ENCODE assay signal across 25 cellular contexts in the genomic region with DNA sequence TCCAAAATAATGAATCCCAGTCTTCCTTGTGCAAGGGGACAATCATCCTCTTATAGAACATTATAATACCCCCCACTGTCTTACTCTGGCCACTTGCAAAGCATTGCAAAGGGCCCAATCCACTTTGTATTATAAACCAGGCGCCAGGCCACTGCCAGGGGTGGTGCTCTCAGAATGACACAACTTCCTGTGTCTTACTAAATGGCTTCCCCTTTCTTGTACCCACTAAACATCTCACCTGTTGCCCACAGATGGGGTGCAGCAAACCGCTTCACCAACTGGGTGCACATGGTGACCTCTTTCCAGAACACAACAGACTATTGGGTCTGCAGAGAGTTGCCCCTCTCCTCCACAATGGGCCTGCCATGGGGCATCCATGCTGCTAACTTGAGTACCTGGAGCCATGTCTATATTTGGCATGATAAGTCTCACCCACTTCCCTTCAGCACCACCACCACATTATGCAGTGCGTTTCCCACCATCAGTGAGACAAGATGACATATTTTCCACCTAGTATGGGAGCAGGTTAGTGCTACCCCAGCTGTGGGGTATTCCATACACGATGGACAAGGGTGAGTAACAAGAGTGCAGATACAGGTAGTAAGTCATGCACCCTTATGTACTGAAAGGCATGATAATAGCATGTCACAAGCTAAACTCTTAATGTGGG. TPM values are rescaled to one million over a fixed set of nuclear protein-coding genes. Genes with fewer than 3 reads are reported as not detected.
A peak's percentile ranks its signal among the peaks of the same experiment; 100 is the strongest.
DNase-seq lines count a peak whose midpoint lies in the region; ATAC-seq and TF ChIP-seq lines count a peak whose summit lies in the region.
"Had no signal": no experiment of that assay in that cellular context is flagged by ENCODE, and none has a peak within 500 bp of the region (broad histone marks: within the 10 kb centered on the region; RNA-seq: fewer than 3 reads in every experiment).

No MANE protein-coding gene starts in this region.

- H3K4me3 Mint-ChIP-seq in activated CD8-positive, alpha-beta memory T cell treated with anti-CD3 and anti-CD28 coated beads, Interleukin-2, amount 10 ng/mL, durations not matched to agents 7 days and 5 days = no peak overlapping the region
- H3K4me3 Mint-ChIP-seq in central memory CD8-positive, alpha-beta T cell = no peak overlapping the region
- no peak overlapping the region for H3K4me3 Mint-ChIP-seq in type B pancreatic cell
- H3K4me3 Mint-ChIP-seq: HFFc6 had no signal

- no peak for TF ChIP-seq CTCF in Panc1 (IDR thresholded peaks at IDR 0.05)
- TF ChIP-seq CTCF in type B pancreatic cell (conservative IDR thresholded peaks at IDR 0.05) = no peak

- no peaks in the 10 kb centered on the region for H3K9me3 Mint-ChIP-seq in activated CD8-positive, alpha-beta memory T cell treated with anti-CD3 and anti-CD28 coated beads, Interleukin-2, amount 10 ng/mL, durations not matched to agents 7 days and 5 days (ENCODE audit: low read depth)
- no peaks in the 10 kb centered on the region for H3K9me3 Mint-ChIP-seq in central memory CD8-positive, alpha-beta T cell
- H3K9me3 Mint-ChIP-seq in type B pancreatic cell = no peaks in the 10 kb centered on the region
- H3K9me3 Mint-ChIP-seq: activated T-helper 2 cell treated with anti-CD3 and anti-CD28 coated beads, Interferon-gamma antibody, Interleukin-2, Interleukin-4, amounts not matched to agents 10 μg/mL and 5 μg/mL and 100 μg/mL, durations not matched to agents 14 hours and 24 hours and 36 hours; HFFc6 had no signal

- H3K4me1 ChIP-seq in Panc1 (ENCODE audit: control insufficient read depth, insufficient read depth, low read length) = no peaks in the 10 kb centered on the region
- H3K4me1 ChIP-seq: A549, BLaER1, lower lobe of right lung, prostate gland, upper lobe of left lung had no signal

- ATAC-seq in activated CD8-positive, alpha-beta memory T cell treated with anti-CD3 and anti-CD28 coated beads, Interleukin-2, amount 10 ng/mL, durations not matched to agents 7 days and 5 days = peak; percentile 63
- ATAC-seq in Panc1 = 0 out of 2 replicates have a peak, but pooled peaks have one; percentile 21
- ATAC-seq in central memory CD8-positive, alpha-beta T cell (replicated peaks; ENCODE audit: extremely low read depth, poor library complexity, severe bottlenecking) = no peak

- POLR2A ChIA-PET in Panc1 (lab: Charles Lee) = no interaction called here

- H3K4me1 Mint-ChIP-seq in activated CD8-positive, alpha-beta memory T cell treated with anti-CD3 and anti-CD28 coated beads, Interleukin-2, amount 10 ng/mL, durations not matched to agents 7 days and 5 days = peaks cover 16% of the 10 kb centered on the region
- H3K4me1 Mint-ChIP-seq in central memory CD8-positive, alpha-beta T cell = peaks cover 16% of the 10 kb centered on the region
- no peaks in the 10 kb centered on the region for H3K4me1 Mint-ChIP-seq in type B pancreatic cell (ENCODE audit: unreplicated experiment)

- in situ Hi-C loops in Panc1 (cut with HindIII; ENCODE audit: low pct_unique_long_range_greater_than_20kb, low sequenced_read_pairs) = no loop called here

- peaks cover 51% of the 10 kb centered on the region for H3K36me3 Mint-ChIP-seq in activated CD8-positive, alpha-beta memory T cell treated with anti-CD3 and anti-CD28 coated beads, Interleukin-2, amount 10 ng/mL, durations not matched to agents 7 days and 5 days
- peaks cover 30% of the 10 kb centered on the region for H3K36me3 Mint-ChIP-seq in central memory CD8-positive, alpha-beta T cell (ENCODE audit: insufficient read depth)
- H3K36me3 Mint-ChIP-seq in type B pancreatic cell = peaks cover 5% of the 10 kb centered on the region

- intact Hi-C loops in Panc1 (cut with micrococcal nuclease; ENCODE audit: unreplicated experiment) = no loop called here

- no peaks in the 10 kb centered on the region for H3K9me3 ChIP-seq in Panc1 (ENCODE audit: control insufficient read depth, insufficient read depth, low read depth, low read length)
- H3K9me3 ChIP-seq: A549, lower lobe of right lung, prostate gland, upper lobe of left lung had no signal

- no peaks in the 10 kb centered on the region for H3K27me3 Mint-ChIP-seq in activated CD8-positive, alpha-beta memory T cell treated with anti-CD3 and anti-CD28 coated beads, Interleukin-2, amount 10 ng/mL, durations not matched to agents 7 days and 5 days
- no peaks in the 10 kb centered on the region for H3K27me3 Mint-ChIP-seq in central memory CD8-positive, alpha-beta T cell
- H3K27me3 Mint-ChIP-seq in type B pancreatic cell = no peaks in the 10 kb centered on the region

- H3K36me3 ChIP-seq in Panc1 (ENCODE audit: control insufficient read depth, insufficient read depth, low read length) = 0 out of 2 replicates have a peak, but pooled peaks cover 4% of the 10 kb centered on the region

- H3K27me3 ChIP-seq in Panc1 (ENCODE audit: control insufficient read depth, insufficient read depth, low read length) = no peaks in the 10 kb centered on the region
- H3K27me3 ChIP-seq: BLaER1, upper lobe of left lung had no signal

- CTCF ChIA-PET in activated CD8-positive, alpha-beta memory T cell treated with anti-CD3 and anti-CD28 coated beads, Interleukin-2, amount 10 ng/mL, durations not matched to agents 7 days and 5 days (lab: Charles Lee) = interaction anchor here (1.0 kb wide), 1 partner anchor 15 kb away, joined by 3 read pairs; no protein-coding TSS in a partner anchor
- CTCF ChIA-PET in Panc1 (lab: Charles Lee) = no interaction called here

- H3K27ac ChIP-seq in Panc1 (ENCODE audit: low read length) = no peak overlapping the region
- H3K27ac ChIP-seq: A549, BLaER1, lower lobe of right lung, prostate gland, upper lobe of left lung had no signal

- DNase-seq in activated CD8-positive, alpha-beta memory T cell treated with anti-CD3 and anti-CD28 coated beads, Interleukin-2, amount 10 ng/mL, durations not matched to agents 7 days and 5 days = peak; percentile 49
- DNase-seq in activated CD8-positive, alpha-beta memory T cell treated with anti-CD3 and anti-CD28 coated beads for 24 hours = no peak
- DNase-seq in Panc1 (ENCODE audit: low read depth, low spot score) = no peak
- DNase-seq in central memory CD8-positive, alpha-beta T cell (ENCODE audit: low spot score in 2 of 2) = no peak
- DNase-seq in type B pancreatic cell (ENCODE audit: extremely low spot score, unreplicated experiment) = no peak
- DNase-seq in activated naive CD4-positive, alpha-beta T cell (lab: John Stamatoyannopoulos, UW) = no peak
- DNase-seq in ecto neural progenitor cell (ENCODE audit: low spot score) = no peak
- no peak for DNase-seq in stimulated activated naive CD4-positive, alpha-beta T cell treated with Interleukin-2 at 50 U/mL for 16 hours (lab: John Stamatoyannopoulos, UW)
- DNase-seq: activated CD4-positive, alpha-beta T cell treated with anti-CD3 and anti-CD28 coated beads for 4 hours; HFFc6; KBM-7; lower lobe of right lung; MM.1S; NCI-H1694; NCI-H510A; upper lobe of left lung had no signal

- no TSS peak for BruUV-seq in Panc1 (replicated peaks; lab: Mats Ljungman, UMichigan)

- H3K27ac Mint-ChIP-seq in activated CD8-positive, alpha-beta memory T cell treated with anti-CD3 and anti-CD28 coated beads, Interleukin-2, amount 10 ng/mL, durations not matched to agents 7 days and 5 days = peak overlapping the region; percentile 66
- peak overlapping the region; percentile 68 for H3K27ac Mint-ChIP-seq in central memory CD8-positive, alpha-beta T cell (ENCODE audit: low read depth)
- H3K27ac Mint-ChIP-seq in type B pancreatic cell = peak overlapping the region; percentile 97
- H3K27ac Mint-ChIP-seq: activated T-helper 2 cell treated with anti-CD3 and anti-CD28 coated beads, Interferon-gamma antibody, Interleukin-2, Interleukin-4, amounts not matched to agents 10 μg/mL and 5 μg/mL and 100 μg/mL, durations not matched to agents 14 hours and 24 hours and 36 hours; HFFc6 had no signal

- H3K4me3 ChIP-seq in Panc1 (ENCODE audit: low read depth in 2 of 2, low read length in 2 of 2) = no peak overlapping the region
- H3K4me3 ChIP-seq: A549, BLaER1, lower lobe of right lung, prostate gland, upper lobe of left lung had no signal

RNA-seq across cellular contexts. Expression of gene OR2AE1, which starts 21.0 kb away (rescaled TPM):
- under 1 TPM in 1 of 2 experiments, not detected in 1; 0.47 TPM for total RNA-seq in activated CD8-positive, alpha-beta memory T cell treated with anti-CD3 and anti-CD28 coated beads, Interleukin-2, amount 10 ng/mL, durations not matched to agents 7 days and 5 days
- total RNA-seq in Panc1 (2021; ENCODE audit: unreplicated experiment) (not detected), type B pancreatic cell (ENCODE audit: low replicate concordance) (not detected in 2 replicates)
- polyA plus RNA-seq in Panc1 (2012; ENCODE audit: insufficient read length) = not detected
- total RNA-seq: chondrocyte, Daoy, epithelial cell of proximal tubule, HFFc6, HT-29, kidney epithelial cell, prostate gland had no signal

RNA-seq across cellular contexts. Expression of gene TRIM4, which starts 21.5 kb away (rescaled TPM):
- 10 to 100 TPM; 26.4 to 26.7 TPM for total RNA-seq in activated CD8-positive, alpha-beta memory T cell treated with anti-CD3 and anti-CD28 coated beads, Interleukin-2, amount 10 ng/mL, durations not matched to agents 7 days and 5 days
- total RNA-seq in Panc1 (2021; ENCODE audit: unreplicated experiment) = 28.1 TPM
- polyA plus RNA-seq in Panc1 (2012; ENCODE audit: insufficient read length) = 23.6 TPM
- total RNA-seq in type B pancreatic cell (ENCODE audit: low replicate concordance) = 13.0 and 15.8 TPM in 2 replicates

RNA-seq across cellular contexts. Expression of gene GJC3, which starts 31.6 kb away (rescaled TPM):
- total RNA-seq in activated CD8-positive, alpha-beta memory T cell treated with anti-CD3 and anti-CD28 coated beads, Interleukin-2, amount 10 ng/mL, durations not matched to agents 7 days and 5 days = not detected
- total RNA-seq in Panc1 (2021; ENCODE audit: unreplicated experiment) = not detected
- not detected for polyA plus RNA-seq in Panc1 (2012; ENCODE audit: insufficient read length)
- not detected in 2 replicates for total RNA-seq in type B pancreatic cell (ENCODE audit: low replicate concordance)
- total RNA-seq: chondrocyte, Daoy, epithelial cell of proximal tubule, HFFc6, HT-29, kidney epithelial cell, lower lobe of right lung had no signal
